8 cellular contexts compared by ENCODE assay signal in genomic region chr17:48908853-48909394, GRCh38. TPM values are rescaled to one million over a fixed set of nuclear protein-coding genes. Genes with fewer than 3 reads are reported as not detected.
DNase-seq lines count a peak whose midpoint lies in the region; ATAC-seq, FAIRE-seq and TF ChIP-seq lines count a peak whose summit lies in the region.

No MANE protein-coding gene starts in this region.

- TF ChIP-seq POLR2A in suprapubic skin (IDR thresholded peaks at IDR 0.05), result no peak

- H3K4me1 ChIP-seq in SJCRH30 (peaks cover 13% of the 10 kb centered on the region), suprapubic skin (peaks cover 39% of the 10 kb centered on the region)

- H3K4me3 ChIP-seq in SJCRH30 (peak overlapping the region; percentile 80), suprapubic skin (peak overlapping the region; percentile 96)

- TF ChIP-seq EP300 in suprapubic skin (IDR thresholded peaks at IDR 0.05), result no peak

- H3K27me3 ChIP-seq in SJCRH30 (no peaks in the 10 kb centered on the region), suprapubic skin (no peaks in the 10 kb centered on the region)

- H3K27ac ChIP-seq in SJCRH30 (peak overlapping the region; percentile 67), suprapubic skin (peak overlapping the region; percentile 96)

- H3K36me3 ChIP-seq in SJCRH30, result peaks cover 31% of the 10 kb centered on the region
- peaks cover 13% of the 10 kb centered on the region for H3K36me3 ChIP-seq in suprapubic skin

- TF ChIP-seq CTCF in suprapubic skin (IDR thresholded peaks at IDR 0.05), result no peak

- H3K9me3 ChIP-seq in SJCRH30 (replicated peaks), result no peaks in the 10 kb centered on the region
- H3K9me3 ChIP-seq in suprapubic skin, result no peaks in the 10 kb centered on the region

- 2% methylated on average over 28 of the region's 36 CpGs for WGBS in suprapubic skin

- FAIRE-seq in frontal cortex (lab: Jason Lieb, UNC), result no peak

- DNase-seq in D341Med (ENCODE audit: low spot score) (peak; percentile 96), Kasumi-1 (lab: John Stamatoyannopoulos, UW) (peak; percentile 96 to 98), SJCRH30 (peak; percentile 95 to 98), frontal cortex (ENCODE audit: low spot score in 2 of 2) (peak; percentile 45 to 54), non-pigmented ciliary epithelial cell (ENCODE audit: low read depth) (peak; percentile 59), suprapubic skin (ENCODE audit: low spot score in 2 of 2) (peak; percentile 84 to 90)
- DNase-seq in activated naive CD4-positive, alpha-beta T cell (lab: John Stamatoyannopoulos, UW), result peak; percentile 37 to 72 (median 55)

- peak; percentile 49 for ATAC-seq in GM21737 (IDR thresholded peaks at IDR 0.05; ENCODE audit: unreplicated experiment)

RNA-seq across cellular contexts. Expression of gene UBE2Z, which starts 0.7 kb away (rescaled TPM):
- total RNA-seq in SJCRH30 (2014; rRNA removed; shearing (Covaris generic)), result 62.2 and 64.5 TPM in 2 replicates
- total RNA-seq in frontal cortex (52.2 TPM), suprapubic skin (10 to 100 TPM; 57.2 to 73.2 (median 69.7) TPM)

RNA-seq across cellular contexts. Expression of gene ATP5MC1, which starts 16.3 kb away (rescaled TPM):
- total RNA-seq in SJCRH30 (2014; rRNA removed; shearing (Covaris generic)), result 143 and 185 TPM in 2 replicates
- 29.3 TPM for total RNA-seq in frontal cortex
- 100 to 1,000 TPM in 3 of 4 donors, 10 to 100 TPM in 1; 79.8 to 128 (median 112) TPM for total RNA-seq in suprapubic skin

RNA-seq across cellular contexts. Expression of gene SNF8, which starts 35.7 kb away (rescaled TPM):
- 135 and 141 TPM in 2 replicates for total RNA-seq in SJCRH30 (2014; rRNA removed; shearing (Covaris generic))
- total RNA-seq in frontal cortex (43.6 TPM), suprapubic skin (10 to 100 TPM; 41.1 to 80.1 (median 63.6) TPM)

RNA-seq across cellular contexts. Expression of gene GIP, which starts 59.5 kb away (rescaled TPM):
- total RNA-seq in SJCRH30 (2014; rRNA removed; shearing (Covaris generic)), result 0.16 and 0.91 TPM in 2 replicates
- total RNA-seq in frontal cortex (not detected), suprapubic skin (not detected)

Comparison
In these comparisons a context has a peak if more than half of its experiments do, and no peak if none do; other contexts are left out.
1. Peak in every context shown above with its lines: DNase-seq, ATAC-seq, H3K4me3 ChIP-seq and H3K27ac ChIP-seq.